Comparison of ENCODE assay signal across 14 cellular contexts in genomic region chr7:47472444-47473157, GRCh38.
DNase-seq lines count a peak whose midpoint lies in the region; ATAC-seq and TF ChIP-seq lines count a peak whose summit lies in the region.
"Had no signal": no experiment of that assay in that cellular context is flagged by ENCODE, and none has a peak within 500 bp of the region (broad histone marks: within the 10 kb centered on the region; RNA-seq: fewer than 3 reads in every experiment).

No MANE protein-coding gene starts in this region.

- H2AFZ ChIP-seq in Karpas-422 (ENCODE audit: low read length) (no peak overlapping the region), hepatocyte (no peak overlapping the region)

- H3K4me2 ChIP-seq in Karpas-422 (ENCODE audit: low read depth, low read length, poor library complexity, severe bottlenecking) (no peak overlapping the region), hepatocyte (no peak overlapping the region)

- H3K36me3 Mint-ChIP-seq in CD14-positive monocyte, result peaks cover 41 to 43% of the 10 kb centered on the region in 2 donors

- H3K9me2 ChIP-seq in Karpas-422 (replicated peaks; ENCODE audit: insufficient read depth, low read length) (no peaks in the 10 kb centered on the region), hepatocyte (replicated peaks; ENCODE audit: insufficient read depth) (no peaks in the 10 kb centered on the region)

- TF ChIP-seq EP300 in suprapubic skin (IDR thresholded peaks at IDR 0.05), result no peak

- H4K20me1 ChIP-seq in Karpas-422 (ENCODE audit: insufficient read depth, low read depth, low read length) (no peaks in the 10 kb centered on the region), hepatocyte (ENCODE audit: insufficient read depth, poor library complexity, severe bottlenecking) (no peaks in the 10 kb centered on the region)

- peaks cover 0 to 3% (median 0%) of the 10 kb centered on the region in 3 donors for H3K27me3 Mint-ChIP-seq in CD14-positive monocyte (ENCODE audit: low read depth in 3 of 3)

- TF ChIP-seq POLR2A in suprapubic skin (IDR thresholded peaks at IDR 0.05), result no peak

- no peak overlapping the region for H3K4me3 ChIP-seq in Karpas-422 (ENCODE audit: low read length)
- H3K4me3 ChIP-seq in hepatocyte, result no peak overlapping the region
- H3K4me3 ChIP-seq in psoas muscle, result no peak overlapping the region
- H3K4me3 ChIP-seq in suprapubic skin, result no peak overlapping the region
- H3K4me3 ChIP-seq: lower lobe of right lung, skin epidermis had no signal

- peaks cover 19% of the 10 kb centered on the region for H3K4me1 Mint-ChIP-seq in CD14-positive monocyte

- H3K27me3 ChIP-seq in Karpas-422 (ENCODE audit: low read length), result no peaks in the 10 kb centered on the region
- H3K27me3 ChIP-seq in hepatocyte, result no peaks in the 10 kb centered on the region
- H3K27me3 ChIP-seq in psoas muscle (ENCODE audit: insufficient read depth in 3 of 3, low read length in 2 of 3), result no peaks in the 10 kb centered on the region
- no peaks in the 10 kb centered on the region for H3K27me3 ChIP-seq in suprapubic skin

- H3K4me3 Mint-ChIP-seq in CD14-positive monocyte, result no peak overlapping the region
- H3K4me3 Mint-ChIP-seq: activated T-cell treated with anti-CD3 and anti-CD28 coated beads, Interleukin-2, amount 50 U/mL, for 24 hours had no signal

- H3K27ac Mint-ChIP-seq in CD14-positive monocyte, result peak overlapping the region in 4 of 7 donors; percentile 29 to 70 (median 52)
- H3K27ac Mint-ChIP-seq: activated T-cell treated with anti-CD3 and anti-CD28 coated beads, Interleukin-2, amount 50 U/mL, for 24 hours had no signal

- WGBS in hepatocyte (ENCODE audit: low lambda C conversion rate, missing lambda C conversion rate), result 91% methylated on average over 19 of the region's 19 CpGs
- WGBS in psoas muscle, 3 donors, result 86 to 90% (median 86%) methylated on average over 19 of the region's 19 CpGs
- WGBS in suprapubic skin, result 87% methylated on average over 18 of the region's 19 CpGs

- no peaks in the 10 kb centered on the region for H3K9me3 ChIP-seq in Karpas-422 (ENCODE audit: low read length)
- no peaks in the 10 kb centered on the region for H3K9me3 ChIP-seq in hepatocyte (ENCODE audit: low read depth)
- H3K9me3 ChIP-seq in psoas muscle, result no peaks in the 10 kb centered on the region
- no peaks in the 10 kb centered on the region for H3K9me3 ChIP-seq in suprapubic skin
- H3K9me3 ChIP-seq: lower lobe of right lung had no signal

- no peak for ATAC-seq in psoas muscle
- no peak for ATAC-seq in HG02610 (IDR thresholded peaks at IDR 0.05; ENCODE audit: unreplicated experiment)
- ATAC-seq: lower lobe of right lung, PC-3 had no signal

- TF ChIP-seq CTCF in CD14-positive monocyte (IDR thresholded peaks at IDR 0.05) (no peak), hepatocyte (IDR thresholded peaks at IDR 0.05; ENCODE audit: poor library complexity) (no peak), psoas muscle (IDR thresholded peaks at IDR 0.05) (no peak), suprapubic skin (IDR thresholded peaks at IDR 0.05) (no peak)

- H3K27ac ChIP-seq in Karpas-422 (ENCODE audit: low read length), result peak overlapping the region; percentile 29
- peak overlapping the region; percentile 91 for H3K27ac ChIP-seq in hepatocyte
- H3K27ac ChIP-seq in psoas muscle, result peak overlapping the region; percentile 23
- no peak overlapping the region for H3K27ac ChIP-seq in suprapubic skin
- H3K27ac ChIP-seq: lower lobe of right lung had no signal

- intact Hi-C loops in CD14-positive monocyte (cut with micrococcal nuclease), result loop anchor here (10.0 kb wide), 1 partner anchor 192 kb away; no protein-coding TSS in a partner anchor
- intact Hi-C loops in psoas muscle (cut with DNase I), result no loop called here

- H3K9me3 Mint-ChIP-seq in CD14-positive monocyte, result no peaks in the 10 kb centered on the region
- H3K9me3 Mint-ChIP-seq: activated T-cell treated with anti-CD3 and anti-CD28 coated beads, Interleukin-2, amount 50 U/mL, for 24 hours had no signal

- no peak overlapping the region for H3K9ac ChIP-seq in Karpas-422 (ENCODE audit: low read length)

- DNase-seq in CD14-positive monocyte (ENCODE audit: low spot score) (no peak), Karpas-422 (peak; percentile 51), hepatocyte (ENCODE audit: low spot score) (no peak), psoas muscle (no peak), suprapubic skin (ENCODE audit: low spot score in 2 of 2) (no peak), 8988T (no peak)
- no peak for DNase-seq in stimulated activated CD4-positive, alpha-beta T cell treated with anti-CD3 and anti-CD28 coated beads, Interleukin-2, amount 100 ng/mL, for 48 hours
- DNase-seq: activated CD4-positive, alpha-beta T cell treated with anti-CD3 and anti-CD28 coated beads, Interleukin-2, amount 50 U/mL, for 1 hour; activated T-cell treated with anti-CD3 and anti-CD28 coated beads, Interleukin-2, amount 50 U/mL, for 24 hours; cerebellar nuclear complex; lower lobe of right lung; PC-3 had no signal

- peaks cover 35% of the 10 kb centered on the region for H3K4me1 ChIP-seq in Karpas-422 (ENCODE audit: low read length)
- peaks cover 42% of the 10 kb centered on the region for H3K4me1 ChIP-seq in hepatocyte (ENCODE audit: insufficient read depth)
- peaks cover 19% of the 10 kb centered on the region for H3K4me1 ChIP-seq in psoas muscle
- H3K4me1 ChIP-seq in suprapubic skin, result peaks cover 22% of the 10 kb centered on the region

- H3K79me2 ChIP-seq in Karpas-422 (ENCODE audit: low read length) (peaks cover 51% of the 10 kb centered on the region), hepatocyte (peaks cover 78% of the 10 kb centered on the region)

- H3K36me3 ChIP-seq in Karpas-422 (ENCODE audit: insufficient read depth, low read length) (no peaks in the 10 kb centered on the region), hepatocyte (replicated peaks; ENCODE audit: insufficient read depth, low read depth) (no peaks in the 10 kb centered on the region), psoas muscle (ENCODE audit: insufficient read depth in 1 of 2, low read depth in 1 of 2) (no peaks in the 10 kb centered on the region), suprapubic skin (no peaks in the 10 kb centered on the region)

Comparison
In these comparisons a context has a peak if more than half of its experiments do, and no peak if none do; other contexts are left out.
1. intact Hi-C loops: an anchor here in CD14-positive monocyte (10.0 kb wide); none called in psoas muscle.